Comparison of ENCODE assay signal across 32 cellular contexts in the genomic region with DNA sequence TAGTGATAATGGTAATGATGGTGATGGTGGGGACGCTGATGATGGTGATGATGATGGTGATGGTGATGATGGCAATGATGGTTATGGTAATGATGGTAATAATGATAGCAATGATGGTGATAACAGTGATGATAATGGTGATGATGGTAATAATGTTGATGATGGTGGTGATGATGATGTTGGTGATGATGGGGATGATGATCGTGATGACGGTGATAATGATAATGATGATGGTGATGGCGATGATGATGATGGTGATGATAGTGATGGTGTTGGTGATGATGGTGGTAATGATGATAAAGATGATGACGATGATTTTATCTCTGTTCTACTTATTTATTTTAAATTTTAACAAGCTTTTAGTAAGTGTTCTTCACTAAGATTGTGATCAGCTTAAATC.
"Had no signal": no experiment of that assay in that cellular context is flagged by ENCODE, and none has a peak within 500 bp of the region (broad histone marks: within the 10 kb centered on the region; RNA-seq: fewer than 3 reads in every experiment).

No MANE protein-coding gene starts in this region.

- H2AFZ ChIP-seq: hepatocyte had no signal

- ATAC-seq: activated CD4-positive, CD25-positive, alpha-beta regulatory T cell treated with anti-CD3 and anti-CD28 coated beads, Interleukin-2, amount 50 U/mL, for 24 hours; activated CD8-positive, alpha-beta T cell treated with anti-CD3 and anti-CD28 coated beads for 36 hours; activated T-cell treated with anti-CD3 and anti-CD28 coated beads, Interleukin-2, amount 50 U/mL, for 4 hours; activated T-helper 17 cell treated with anti-CD3 and anti-CD28 coated beads, Interleukin-2, amount 50 U/mL, for 72 hours; effector memory CD8-positive, alpha-beta T cell; gastroesophageal sphincter; heart right ventricle; T-helper 17 cell had no signal

- H3K27me3 ChIP-seq: breast epithelium, cardiac muscle cell, esophagus squamous epithelium, gastroesophageal sphincter, heart right ventricle, hepatocyte had no signal

- H3K4me3 ChIP-seq: breast epithelium, cardiac muscle cell, esophagus squamous epithelium, gastroesophageal sphincter, heart right ventricle, hepatocyte had no signal

- H3K9me3 ChIP-seq: breast epithelium, esophagus squamous epithelium, gastroesophageal sphincter had no signal

- H3K36me3 ChIP-seq: breast epithelium, cardiac muscle cell, esophagus squamous epithelium, gastroesophageal sphincter, heart right ventricle, WERI-Rb-1 had no signal

- H3K4me1 ChIP-seq: breast epithelium, esophagus squamous epithelium, gastroesophageal sphincter, heart right ventricle had no signal

- H3K4me2 ChIP-seq: hepatocyte had no signal

- DNase-seq: activated B cell treated with CpG ODN at 0.5 μM for 24 hours; activated CD4-positive, alpha-beta T cell treated with anti-CD3 and anti-CD28 coated beads for 48 hours; activated CD4-positive, alpha-beta T cell treated with anti-CD3 and anti-CD28 coated beads, Interleukin-2, amount 50 U/mL, for 1 hour; activated CD4-positive, alpha-beta T cell treated with anti-CD3 and anti-CD28 coated beads, Interleukin-2, amount 50 U/mL, for 48 hours; activated CD8-positive, alpha-beta memory T cell treated with anti-CD3 and anti-CD28 coated beads for 24 hours; activated CD8-positive, alpha-beta T cell treated with anti-CD3 and anti-CD28 coated beads for 36 hours; activated effector memory CD4-positive, alpha-beta T cell treated with Interleukin-2 at 50 U/mL for 16 hours; activated gamma-delta T cell treated with Interleukin-2 at 50 U/mL for 16 hours; activated naive CD4-positive, alpha-beta T cell treated with anti-CD3 and anti-CD28 coated beads, Interleukin-2, amount 50 U/mL, for 16 hours; activated naive CD4-positive, alpha-beta T cell treated with Interleukin-2 at 50 U/mL for 16 hours; activated T-cell treated with anti-CD3 and anti-CD28 coated beads, Interleukin-2, amount 50 U/mL, for 4 hours; amygdala; aorta; central memory CD4-positive, alpha-beta T cell; cerebellar nuclear complex; cortex of kidney; dermis blood vessel endothelial cell; effector CD4-positive, alpha-beta T cell; effector memory CD8-positive, alpha-beta T cell; esophagus squamous epithelium; foreskin melanocyte; heart right ventricle; T-helper 17 cell; T1000; WERI-Rb-1 had no signal

- H3K27ac ChIP-seq: breast epithelium, cardiac muscle cell, epithelial cell of prostate, esophagus squamous epithelium, gastroesophageal sphincter, heart right ventricle, hepatocyte, WERI-Rb-1 had no signal

- H3K79me2 ChIP-seq: hepatocyte had no signal
